ENCODE assay signal across 8 cellular contexts in the genomic region with DNA sequence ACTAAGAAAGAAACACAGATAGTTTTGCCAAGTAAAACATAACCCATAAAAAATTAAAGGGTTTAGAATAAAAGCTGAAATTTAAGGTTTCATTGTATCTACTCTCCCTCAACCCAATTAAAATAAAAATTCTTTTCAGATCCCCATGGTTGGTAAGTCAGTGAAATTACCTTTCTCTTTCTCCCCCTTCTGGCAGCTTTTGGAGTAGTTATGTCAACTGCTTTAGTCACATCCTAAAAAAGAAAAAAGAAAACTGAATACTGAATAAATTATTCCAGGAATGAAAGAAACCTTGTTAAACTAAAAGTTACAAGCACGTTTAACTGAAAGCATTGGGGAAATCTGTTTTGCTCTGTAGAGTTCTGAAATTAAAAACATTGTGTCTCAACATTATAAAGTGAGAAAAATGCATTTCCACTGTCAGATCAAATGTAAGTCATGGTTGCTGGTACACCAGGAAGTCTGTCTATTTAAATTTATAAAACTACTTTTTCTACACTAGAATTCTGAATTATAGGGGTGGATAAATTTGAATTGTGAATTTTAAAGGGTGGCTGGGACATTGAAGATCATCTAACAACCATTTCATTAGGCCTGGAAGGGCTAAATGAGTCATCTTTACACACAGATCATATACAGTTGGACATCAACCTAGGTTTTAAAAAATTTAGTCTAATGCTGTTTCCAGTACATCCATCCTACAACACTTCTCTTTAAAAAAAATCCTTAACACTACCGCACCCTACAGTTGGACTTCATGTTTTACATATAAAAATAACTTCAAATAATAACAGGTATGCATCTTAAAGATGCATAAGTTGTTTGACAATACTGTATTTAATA. TPM values are rescaled to one million over a fixed set of nuclear protein-coding genes. Genes with fewer than 3 reads are reported as not detected.
DNase-seq lines count a peak whose midpoint lies in the region; ATAC-seq and TF ChIP-seq lines count a peak whose summit lies in the region.

No MANE protein-coding gene starts in this region.

- peak; percentile 30 to 53 (median 32) for TF ChIP-seq CTCF in esophagus muscularis mucosa (IDR thresholded peaks at IDR 0.05)

- H3K9me3 ChIP-seq in esophagus muscularis mucosa: no peaks in the 10 kb centered on the region

- ATAC-seq in HG03108 (IDR thresholded peaks at IDR 0.05; ENCODE audit: unreplicated experiment) (no peak), HG02884 (IDR thresholded peaks at IDR 0.05; ENCODE audit: unreplicated experiment) (no peak)

- intact Hi-C loops in esophagus muscularis mucosa (cut with DNase I): no loop called here

- no peak for TF ChIP-seq POLR2A in esophagus muscularis mucosa (IDR thresholded peaks at IDR 0.05; ENCODE audit: low read depth)

- TF ChIP-seq EP300 in esophagus muscularis mucosa (IDR thresholded peaks at IDR 0.05): no peak

- peaks cover 44% of the 10 kb centered on the region for H3K4me1 Mint-ChIP-seq in activated T-cell treated with anti-CD3 and anti-CD28 coated beads, Interleukin-2, amount 50 U/mL, for 24 hours (ENCODE audit: low read depth)

- no peaks in the 10 kb centered on the region for H3K27me3 Mint-ChIP-seq in activated T-cell treated with anti-CD3 and anti-CD28 coated beads, Interleukin-2, amount 50 U/mL, for 24 hours

- H3K36me3 Mint-ChIP-seq in activated T-cell treated with anti-CD3 and anti-CD28 coated beads, Interleukin-2, amount 50 U/mL, for 24 hours (ENCODE audit: low read depth): peaks cover 77% of the 10 kb centered on the region

- no peaks in the 10 kb centered on the region for H3K9me3 Mint-ChIP-seq in activated T-cell treated with anti-CD3 and anti-CD28 coated beads, Interleukin-2, amount 50 U/mL, for 24 hours

- peaks cover 0 to 47% (median 14%) of the 10 kb centered on the region in 4 donors for H3K36me3 ChIP-seq in esophagus muscularis mucosa

- H3K27ac ChIP-seq in esophagus muscularis mucosa (replicated peaks in 1 of 4): no peak overlapping the region

- no peak overlapping the region for H3K4me3 Mint-ChIP-seq in activated T-cell treated with anti-CD3 and anti-CD28 coated beads, Interleukin-2, amount 50 U/mL, for 24 hours

- H3K4me1 ChIP-seq in esophagus muscularis mucosa: no peaks in the 10 kb centered on the region

- peak overlapping the region; percentile 83 for H3K27ac Mint-ChIP-seq in activated T-cell treated with anti-CD3 and anti-CD28 coated beads, Interleukin-2, amount 50 U/mL, for 24 hours

- 57% methylated on average over 2 of the region's 2 CpGs for whole genome bisulfite sequencing in esophagus muscularis mucosa

- no peaks in the 10 kb centered on the region for H3K27me3 ChIP-seq in esophagus muscularis mucosa

- no peak overlapping the region for H3K4me3 ChIP-seq in esophagus muscularis mucosa

- DNase-seq in activated T-cell treated with anti-CD3 and anti-CD28 coated beads, Interleukin-2, amount 50 U/mL, for 24 hours: no peak
- DNase-seq in activated T-cell treated with anti-CD3 and anti-CD28 coated beads for 4 hours (no peak), RPMI8226 (peak; percentile 12), esophagus muscularis mucosa (ENCODE audit: extremely low spot score) (no peak), superior temporal gyrus (ENCODE audit: extremely low spot score) (peak; percentile 70), T-helper 9 cell (no peak)

RNA-seq across cellular contexts. Expression of a gene that starts 24.7 kb away (rescaled TPM):
- 10 to 100 TPM; 33.3 to 56.9 (median 45.5) TPM for total RNA-seq in esophagus muscularis mucosa

Comparison
In these comparisons a context has a peak if more than half of its experiments do, and no peak if none do; other contexts are left out.
1. DNase-seq: peak in RPMI8226 (single experiment) and superior temporal gyrus (single experiment); none in activated T-cell treated with anti-CD3 and anti-CD28 coated beads, Interleukin-2, amount 50 U/mL, for 24 hours (single experiment), activated T-cell treated with anti-CD3 and anti-CD28 coated beads for 4 hours (single experiment), esophagus muscularis mucosa (single experiment) and T-helper 9 cell (single experiment).